22 cellular contexts compared by ENCODE assay signal in genomic region chr9:92298036-92298435, GRCh38. TPM values are rescaled to one million over a fixed set of nuclear protein-coding genes. Genes with fewer than 3 reads are reported as not detected.
DNase-seq lines count a peak whose midpoint lies in the region; ATAC-seq and TF ChIP-seq lines count a peak whose summit lies in the region.
"Had no signal": no experiment of that assay in that cellular context is flagged by ENCODE, and none has a peak within 500 bp of the region (broad histone marks: within the 10 kb centered on the region; RNA-seq: fewer than 3 reads in every experiment).

No MANE protein-coding gene starts in this region.

- TF ChIP-seq CTCF in activated B cell treated with CpG ODN at 0.5 μM for 24 hours (IDR thresholded peaks at IDR 0.05), result no peak
- TF ChIP-seq CTCF in stomach (IDR thresholded peaks at IDR 0.05), result no peak

- WGBS in stomach, 5 donors, result 87 to 96% (median 93%) methylated on average over 3 of the region's 3 CpGs

- H3K36me3 ChIP-seq in stomach, result peaks cover 35 to 65% (median 64%) of the 10 kb centered on the region in 4 donors
- H3K36me3 ChIP-seq: ovary had no signal

- no peak for DNase-seq in activated naive CD4-positive, alpha-beta T cell treated with anti-CD3 and anti-CD28 coated beads, Interleukin-2, amount 50 U/mL, for 16 hours
- DNase-seq in activated B cell treated with CpG ODN at 0.5 μM for 24 hours (no peak), stomach (no peak), HCEC 1CT (no peak), LoVo (ENCODE audit: low spot score) (no peak)
- DNase-seq in effector memory CD8-positive, alpha-beta T cell, result no peak
- DNase-seq in stimulated activated naive B cell treated with anti-CD40 and anti-IgM and Interleukin-4, amounts not matched to agents 10 μg/mL and 1 μg/mL and 100 μg/mL, for 72 hours, result no peak
- DNase-seq: activated CD8-positive, alpha-beta memory T cell treated with anti-CD3 and anti-CD28 coated beads, Interleukin-2, amount 50 U/mL, for 4 hours; Calu3; dermis blood vessel endothelial cell; foreskin melanocyte; kidney; NCI-H1417; NCI-H69; ovary; SHP77 treated with DMSO at 0.1 percent for 48 hours; stimulated activated CD4-positive, alpha-beta T cell treated with anti-CD3 and anti-CD28 coated beads, Interleukin-2, amount 100 ng/mL, for 24 hours; stimulated activated naive CD8-positive, alpha-beta T cell treated with anti-CD3 and anti-CD28 coated beads, Interleukin-15, amount 100 ng/mL, for 72 hours had no signal

- peaks cover 11 to 22% (median 17%) of the 10 kb centered on the region in 4 donors for H3K4me1 ChIP-seq in stomach

- no peak for TF ChIP-seq POLR2A in stomach (IDR thresholded peaks at IDR 0.05)

- no peaks in the 10 kb centered on the region for H3K27me3 Mint-ChIP-seq in activated naive CD4-positive, alpha-beta T cell treated with anti-CD3 and anti-CD28 coated beads, Interleukin-2, amount 50 U/mL, for 24 hours
- H3K27me3 Mint-ChIP-seq in activated B cell treated with CpG ODN at 0.5 μM for 24 hours, result no peaks in the 10 kb centered on the region
- no peaks in the 10 kb centered on the region for H3K27me3 Mint-ChIP-seq in effector memory CD8-positive, alpha-beta T cell
- no peaks in the 10 kb centered on the region for H3K27me3 Mint-ChIP-seq in stimulated activated naive B cell treated with anti-CD40 and anti-IgM and Interleukin-4, amounts not matched to agents 10 μg/mL and 1 μg/mL and 100 μg/mL, for 72 hours
- H3K27me3 Mint-ChIP-seq: stimulated activated naive CD8-positive, alpha-beta T cell treated with anti-CD3 and anti-CD28 coated beads, Interleukin-15, amount 100 ng/mL, for 72 hours; type B pancreatic cell had no signal

- no peak overlapping the region for H3K4me3 ChIP-seq in stomach
- H3K4me3 ChIP-seq: lung, ovary had no signal

- H3K27ac ChIP-seq in stomach, result peak overlapping the region in 1 of 5 donors; percentile 0
- H3K27ac ChIP-seq: ovary had no signal

- peaks cover 29% of the 10 kb centered on the region for H3K4me1 Mint-ChIP-seq in activated naive CD4-positive, alpha-beta T cell treated with anti-CD3 and anti-CD28 coated beads, Interleukin-2, amount 50 U/mL, for 24 hours
- peaks cover 54% of the 10 kb centered on the region for H3K4me1 Mint-ChIP-seq in activated B cell treated with CpG ODN at 0.5 μM for 24 hours
- peaks cover 15 to 24% of the 10 kb centered on the region in 2 donors for H3K4me1 Mint-ChIP-seq in effector memory CD8-positive, alpha-beta T cell (ENCODE audit: low read depth in 2 of 2)
- H3K4me1 Mint-ChIP-seq in stimulated activated naive B cell treated with anti-CD40 and anti-IgM and Interleukin-4, amounts not matched to agents 10 μg/mL and 1 μg/mL and 100 μg/mL, for 72 hours, result peaks cover 22 to 31% of the 10 kb centered on the region in 2 donors

- H3K9me3 Mint-ChIP-seq in activated naive CD4-positive, alpha-beta T cell treated with anti-CD3 and anti-CD28 coated beads, Interleukin-2, amount 50 U/mL, for 24 hours, result no peaks in the 10 kb centered on the region
- no peaks in the 10 kb centered on the region for H3K9me3 Mint-ChIP-seq in activated B cell treated with CpG ODN at 0.5 μM for 24 hours
- H3K9me3 Mint-ChIP-seq in effector memory CD8-positive, alpha-beta T cell, result no peaks in the 10 kb centered on the region
- no peaks in the 10 kb centered on the region for H3K9me3 Mint-ChIP-seq in stimulated activated naive B cell treated with anti-CD40 and anti-IgM and Interleukin-4, amounts not matched to agents 10 μg/mL and 1 μg/mL and 100 μg/mL, for 72 hours
- H3K9me3 Mint-ChIP-seq: stimulated activated naive CD8-positive, alpha-beta T cell treated with anti-CD3 and anti-CD28 coated beads, Interleukin-15, amount 100 ng/mL, for 72 hours; type B pancreatic cell; WTC11 had no signal

- POLR2A ChIA-PET in activated B cell treated with CpG ODN at 0.5 μM for 24 hours (lab: Charles Lee), result interaction anchor here (2.2 kb wide), 1 partner anchor 28 kb away, joined by 11 read pairs; the partner anchor contains the start of genes CENPP and NOL8

- no peaks in the 10 kb centered on the region for H3K9me3 ChIP-seq in stomach
- H3K9me3 ChIP-seq: ovary had no signal

- CTCF ChIA-PET in activated B cell treated with CpG ODN at 0.5 μM for 24 hours (lab: Charles Lee), result no interaction called here

- intact Hi-C loops in activated B cell treated with CpG ODN at 0.5 μM for 24 hours (cut with micrococcal nuclease) (no loop called here), stomach (cut with DNase I; ENCODE audit: low total_unique reads) (loop anchor here (10.0 kb wide), 1 partner anchor 163 kb away; no protein-coding TSS in a partner anchor)

- H3K27me3 ChIP-seq in stomach, result no peaks in the 10 kb centered on the region
- H3K27me3 ChIP-seq: ovary had no signal

- no peak for ATAC-seq in activated B cell treated with CpG ODN at 0.5 μM for 24 hours (ENCODE audit: low read depth)
- no peak for ATAC-seq in effector memory CD8-positive, alpha-beta T cell (replicated peaks)
- no peak for ATAC-seq in stimulated activated naive B cell treated with anti-CD40 and anti-IgM and Interleukin-4, amounts not matched to agents 10 μg/mL and 1 μg/mL and 100 μg/mL, for 72 hours (replicated peaks)
- ATAC-seq: stimulated activated naive CD8-positive, alpha-beta T cell treated with anti-CD3 and anti-CD28 coated beads, Interleukin-15, amount 100 ng/mL, for 72 hours; WTC11 had no signal

- peaks cover 18% of the 10 kb centered on the region for H3K36me3 Mint-ChIP-seq in activated naive CD4-positive, alpha-beta T cell treated with anti-CD3 and anti-CD28 coated beads, Interleukin-2, amount 50 U/mL, for 24 hours
- H3K36me3 Mint-ChIP-seq in activated B cell treated with CpG ODN at 0.5 μM for 24 hours (ENCODE audit: low read depth), result peaks cover 63% of the 10 kb centered on the region
- peaks cover 59% of the 10 kb centered on the region for H3K36me3 Mint-ChIP-seq in effector memory CD8-positive, alpha-beta T cell (ENCODE audit: insufficient read depth)
- H3K36me3 Mint-ChIP-seq in stimulated activated naive B cell treated with anti-CD40 and anti-IgM and Interleukin-4, amounts not matched to agents 10 μg/mL and 1 μg/mL and 100 μg/mL, for 72 hours, result peaks cover 23 to 36% of the 10 kb centered on the region in 2 donors

- TF ChIP-seq EP300 in stomach (IDR thresholded peaks at IDR 0.05), result no peak

- H3K27ac Mint-ChIP-seq in activated naive CD4-positive, alpha-beta T cell treated with anti-CD3 and anti-CD28 coated beads, Interleukin-2, amount 50 U/mL, for 24 hours, result peak overlapping the region; percentile 62
- peak overlapping the region; percentile 50 for H3K27ac Mint-ChIP-seq in activated B cell treated with CpG ODN at 0.5 μM for 24 hours
- peak overlapping the region; percentile 90 to 91 for H3K27ac Mint-ChIP-seq in effector memory CD8-positive, alpha-beta T cell
- peak overlapping the region; percentile 31 for H3K27ac Mint-ChIP-seq in stimulated activated naive B cell treated with anti-CD40 and anti-IgM and Interleukin-4, amounts not matched to agents 10 μg/mL and 1 μg/mL and 100 μg/mL, for 72 hours
- H3K27ac Mint-ChIP-seq: type B pancreatic cell, WTC11 had no signal

- peak overlapping the region; percentile 47 for H3K4me3 Mint-ChIP-seq in activated naive CD4-positive, alpha-beta T cell treated with anti-CD3 and anti-CD28 coated beads, Interleukin-2, amount 50 U/mL, for 24 hours
- H3K4me3 Mint-ChIP-seq in activated B cell treated with CpG ODN at 0.5 μM for 24 hours, result no peak overlapping the region
- H3K4me3 Mint-ChIP-seq in effector memory CD8-positive, alpha-beta T cell, result peak overlapping the region; percentile 46 to 64
- no peak overlapping the region for H3K4me3 Mint-ChIP-seq in stimulated activated naive B cell treated with anti-CD40 and anti-IgM and Interleukin-4, amounts not matched to agents 10 μg/mL and 1 μg/mL and 100 μg/mL, for 72 hours
- H3K4me3 Mint-ChIP-seq: type B pancreatic cell, WTC11 had no signal

RNA-seq across cellular contexts. Expression of gene IARS1, which starts 4.5 kb away (rescaled TPM):
- total RNA-seq in activated B cell treated with CpG ODN at 0.5 μM for 24 hours, result 176 and 205 TPM in 2 replicates
- 100 to 1,000 TPM in 3 of 5 donors, 10 to 100 TPM in 2; 59.5 to 328 (median 118) TPM for total RNA-seq in stomach
- 10 to 100 TPM; 11.0 to 22.2 (median 20.2) TPM for polyA plus RNA-seq in stomach

RNA-seq across cellular contexts. Expression of gene NOL8, which starts 27.1 kb away (rescaled TPM):
- total RNA-seq in activated B cell treated with CpG ODN at 0.5 μM for 24 hours (67.0 and 78.4 TPM in 2 replicates), stomach (10 to 100 TPM; 20.4 to 75.4 (median 32.1) TPM)
- 10 to 100 TPM; 11.9 to 22.2 (median 14.7) TPM for polyA plus RNA-seq in stomach

RNA-seq across cellular contexts. Expression of gene CENPP, which starts 27.7 kb away (rescaled TPM):
- total RNA-seq in activated B cell treated with CpG ODN at 0.5 μM for 24 hours (5.7 and 5.9 TPM in 2 replicates), stomach (10 to 100 TPM in 2 of 5 donors, 1 to 10 TPM in 3; 1.3 to 37.9 (median 6.4) TPM)
- polyA plus RNA-seq in stomach, result 1 to 10 TPM; 1.4 to 2.9 (median 2.4) TPM

Comparison
In these comparisons a context has a peak if more than half of its experiments do, and no peak if none do; other contexts are left out.
1. H3K27ac Mint-ChIP-seq: peak in every context shown above with its lines; median percentile 90 in effector memory CD8-positive, alpha-beta T cell; 62 in activated naive CD4-positive, alpha-beta T cell treated with anti-CD3 and anti-CD28 coated beads, Interleukin-2, amount 50 U/mL, for 24 hours; 50 in activated B cell treated with CpG ODN at 0.5 μM for 24 hours; 31 in stimulated activated naive B cell treated with anti-CD40 and anti-IgM and Interleukin-4, amounts not matched to agents 10 μg/mL and 1 μg/mL and 100 μg/mL, for 72 hours.
2. H3K4me3 Mint-ChIP-seq: peak in activated naive CD4-positive, alpha-beta T cell treated with anti-CD3 and anti-CD28 coated beads, Interleukin-2, amount 50 U/mL, for 24 hours (single experiment) and effector memory CD8-positive, alpha-beta T cell (2 of 2); none in activated B cell treated with CpG ODN at 0.5 μM for 24 hours (single experiment) and stimulated activated naive B cell treated with anti-CD40 and anti-IgM and Interleukin-4, amounts not matched to agents 10 μg/mL and 1 μg/mL and 100 μg/mL, for 72 hours (0 of 2).